ENCODE assay signal across 8 cellular contexts in genomic region chr11:12174145-12175143, GRCh38.
DNase-seq lines count a peak whose midpoint lies in the region; ATAC-seq, FAIRE-seq and TF ChIP-seq lines count a peak whose summit lies in the region.

No MANE protein-coding gene starts in this region.

- POLR2A ChIA-PET in Panc1 (lab: Charles Lee): no interaction called here

- no peak overlapping the region for H2BK15ac ChIP-seq in H9 (ENCODE audit: low read depth, low read length)

- H3K9me3 Mint-ChIP-seq in H9: no peaks in the 10 kb centered on the region

- H3K4me1 Mint-ChIP-seq in H9: peaks cover 11 to 21% of the 10 kb centered on the region in 2 experiments

- no peak overlapping the region for H4K91ac ChIP-seq in H9 (ENCODE audit: insufficient read length, low read depth, low read length)

- no peaks in the 10 kb centered on the region; the same call in 1 of the 2 replicates for H3K36me3 ChIP-seq in Panc1 (ENCODE audit: control insufficient read depth, insufficient read depth, low read length)

- H4K8ac ChIP-seq in H9 (replicated peaks; ENCODE audit: insufficient read length, low read depth, low read length): no peak overlapping the region

- H3T11ph ChIP-seq in H9 (ENCODE audit: low read length): no peak overlapping the region

- H3K23me2 ChIP-seq in H9 (ENCODE audit: insufficient read length, low read depth, low read length, poor library complexity, severe bottlenecking): no peaks in the 10 kb centered on the region

- H3K4me1 ChIP-seq in Panc1 (ENCODE audit: control insufficient read depth, insufficient read depth, low read length) (peaks cover 47% of the 10 kb centered on the region), H9 (ENCODE audit: insufficient read depth, low read length) (no peaks in the 10 kb centered on the region)

- H3K36me3 Mint-ChIP-seq in H9 (ENCODE audit: insufficient read depth in 1 of 3, low read depth in 3 of 3): no peaks in the 10 kb centered on the region; a peak in 1 of 7 replicates

- FAIRE-seq in D721Med (lab: Jason Lieb, UNC): no peak

- no peak overlapping the region for H2BK12ac ChIP-seq in H9 (ENCODE audit: insufficient read length, low read depth, low read length)

- no peak overlapping the region; a peak in 1 of 7 replicates for H3K27ac Mint-ChIP-seq in H9

- no peaks in the 10 kb centered on the region for H3K79me2 ChIP-seq in H9 (ENCODE audit: insufficient read depth, low read length)

- no TSS peak for BruUV-seq in Panc1 (replicated peaks; lab: Mats Ljungman, UMichigan)

- intact Hi-C loops in Panc1 (cut with micrococcal nuclease; ENCODE audit: unreplicated experiment): no loop called here

- no peak overlapping the region for H3K23ac ChIP-seq in H9 (ENCODE audit: insufficient read length, low read depth, low read length)

- H3K27me3 Mint-ChIP-seq in H9 (ENCODE audit: low read depth): no peaks in the 10 kb centered on the region; the same call in none of the 2 replicates

- H2AFZ ChIP-seq in H9 (ENCODE audit: low read length): no peak overlapping the region

- H3K27me3 ChIP-seq in Panc1 (ENCODE audit: control insufficient read depth, insufficient read depth, low read length) (no peaks in the 10 kb centered on the region), H9 (ENCODE audit: insufficient read depth, low read length) (no peaks in the 10 kb centered on the region)

- no peak overlapping the region for H3K14ac ChIP-seq in H9 (ENCODE audit: insufficient read depth, low read length)

- no peak for DNase-seq in Panc1 (ENCODE audit: low read depth, low spot score)
- peak; percentile 69 for DNase-seq in fibroblast of the aortic adventitia (ENCODE audit: low read depth)
- no peak for DNase-seq in DMS114 treated with DMSO at 0.1 percent for 48 hours (lab: John Stamatoyannopoulos, UW; ENCODE audit: unreplicated experiment)
- DNase-seq in H9: no peak
- DNase-seq in T1000 (lab: John Stamatoyannopoulos, UW): no peak
- DNase-seq in D721Med (ENCODE audit: insufficient read length, low spot score): no peak

- no peak overlapping the region for H3K18ac ChIP-seq in H9 (ENCODE audit: insufficient read length, low read depth, low read length)

- CTCF ChIA-PET in Panc1 (lab: Charles Lee): interaction anchor here (0.7 kb wide), 1 partner anchor 61 kb away, joined by 8 read pairs; no protein-coding TSS in a partner anchor

- peak overlapping the region; percentile 48 for H3K27ac ChIP-seq in Panc1 (ENCODE audit: low read length)
- no peak overlapping the region for H3K27ac ChIP-seq in H9 (ENCODE audit: insufficient read length, low read depth, low read length)

- no peak overlapping the region for H3K9ac ChIP-seq in H9 (ENCODE audit: extremely low read depth, insufficient read length, low read length)

- H2AK5ac ChIP-seq in H9 (ENCODE audit: insufficient read length, low read length): no peak overlapping the region

- ATAC-seq in GM18907 (IDR thresholded peaks at IDR 0.05; ENCODE audit: unreplicated experiment) (peak; percentile 74), HG02852 (IDR thresholded peaks at IDR 0.05; ENCODE audit: unreplicated experiment) (peak; percentile 79), Panc1 (no peak)

- WGBS in H9 (ENCODE audit: extremely low coverage, insufficient read length, low lambda C conversion rate): no CpG with 5 or more reads among the region's 4 CpGs

- no peak overlapping the region for H3K4me3 Mint-ChIP-seq in H9

- in situ Hi-C loops in Panc1 (cut with HindIII; ENCODE audit: low pct_unique_long_range_greater_than_20kb, low sequenced_read_pairs): no loop called here

- no peaks in the 10 kb centered on the region for H4K20me1 ChIP-seq in H9 (ENCODE audit: control insufficient read depth, insufficient read depth, insufficient read length)

- no peak overlapping the region for H2BK120ac ChIP-seq in H9 (ENCODE audit: low read depth, low read length, poor library complexity, severe bottlenecking)

- H3K4me3 ChIP-seq in Panc1 (ENCODE audit: low read depth in 2 of 2, low read length in 2 of 2): no peak overlapping the region
- no peak overlapping the region for H3K4me3 ChIP-seq in fibroblast of the aortic adventitia (ENCODE audit: low read depth, low read length)

- H3K4me2 ChIP-seq in H9 (ENCODE audit: insufficient read depth, insufficient read length, low read length): no peak overlapping the region

- H3K56ac ChIP-seq in H9 (ENCODE audit: insufficient read length, low read depth, low read length): no peak overlapping the region

- TF ChIP-seq CTCF in Panc1 (IDR thresholded peaks at IDR 0.05) (no peak), fibroblast of the aortic adventitia (IDR thresholded peaks at IDR 0.05; ENCODE audit: insufficient read depth, low read length) (no peak), H9 (conservative IDR thresholded peaks at IDR 0.05) (no peak), D721Med (IDR thresholded peaks at IDR 0.05; ENCODE audit: insufficient read depth, missing control alignments) (no peak)

- no peak overlapping the region for H2BK20ac ChIP-seq in H9 (ENCODE audit: low read depth, low read length, poor library complexity, severe bottlenecking)

- no peak overlapping the region for H2BK5ac ChIP-seq in H9 (ENCODE audit: insufficient read length, low read length)

- H4K5ac ChIP-seq in H9 (ENCODE audit: insufficient read length, low read depth, low read length): no peak overlapping the region

- no peaks in the 10 kb centered on the region for H3K9me3 ChIP-seq in Panc1 (ENCODE audit: control insufficient read depth, insufficient read depth, low read depth, low read length)
- no peaks in the 10 kb centered on the region for H3K9me3 ChIP-seq in H9 (ENCODE audit: control insufficient read depth, low read depth, low read length)

- H3K4ac ChIP-seq in H9 (ENCODE audit: low read depth, low read length): no peak overlapping the region

- no peaks in the 10 kb centered on the region for H3K79me1 ChIP-seq in H9 (ENCODE audit: insufficient read depth, low read depth, low read length, poor library complexity, severe bottlenecking)
